8 cellular contexts compared by ENCODE assay signal in the genomic region with DNA sequence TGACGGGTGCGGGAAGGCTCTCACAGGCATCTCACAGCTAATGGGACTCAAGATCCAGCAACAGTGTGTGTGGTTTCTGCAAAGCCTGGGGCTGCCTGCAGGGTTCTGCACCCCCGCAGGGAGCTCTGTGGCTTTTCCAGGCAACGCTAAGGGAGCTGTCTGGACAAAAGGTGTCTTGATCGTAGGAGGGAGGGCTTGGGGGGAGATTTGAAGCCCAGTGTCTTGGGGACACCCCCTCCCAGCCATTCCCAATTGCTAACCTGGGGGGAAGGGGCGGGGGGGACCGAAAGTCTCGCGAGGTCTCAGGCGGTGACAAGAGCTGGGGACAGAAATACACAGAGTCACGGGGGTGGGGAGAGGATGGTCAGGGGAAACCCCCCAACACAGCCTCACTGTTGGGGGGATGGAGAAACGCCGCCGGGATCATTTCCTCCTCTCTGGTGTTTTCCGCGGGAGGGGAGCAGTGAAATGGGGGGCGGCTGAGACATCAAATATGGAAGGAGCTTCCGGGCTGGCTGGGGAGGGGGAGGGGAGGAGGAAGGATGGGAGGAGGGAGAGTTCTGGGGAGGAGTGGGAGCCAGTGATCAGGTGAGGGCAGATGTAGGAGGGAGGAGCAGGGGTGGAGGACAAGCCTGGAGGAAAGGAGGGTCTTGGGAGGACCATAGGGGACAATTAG. TPM values are rescaled to one million over a fixed set of nuclear protein-coding genes. Genes with fewer than 3 reads are reported as not detected.
DNase-seq lines count a peak whose midpoint lies in the region; ATAC-seq and TF ChIP-seq lines count a peak whose summit lies in the region.

No MANE protein-coding gene starts in this region.

- DNase-seq in NCI-H1417 (lab: John Stamatoyannopoulos, UW), result peak; percentile 52 to 82 (median 75)
- DNase-seq in NCI-H1417 treated with DMSO at 0.1 percent for 48 hours (lab: John Stamatoyannopoulos, UW), result no peak
- peak; percentile 54 for DNase-seq in NCI-H1105 (lab: John Stamatoyannopoulos, UW)
- DNase-seq in activated naive CD4-positive, alpha-beta T cell treated with anti-CD3 and anti-CD28 coated beads, Interleukin-2, amount 10 ng/mL, durations not matched to agents 7 days and 5 days, result peak; percentile 37
- DNase-seq in neuronal stem cell (ENCODE audit: low spot score), result no peak
- no peak for DNase-seq in COLO829 (ENCODE audit: low spot score)

- no peaks in the 10 kb centered on the region for H3K79me1 ChIP-seq in neuronal stem cell (ENCODE audit: low read depth, low read length)

- H3K4me3 ChIP-seq in neuronal stem cell (ENCODE audit: low read length in 2 of 2), result peak overlapping the region; percentile 56 to 75

- peaks cover 5 to 17% of the 10 kb centered on the region in 2 donors for H3K4me1 ChIP-seq in neuronal stem cell (ENCODE audit: control insufficient read depth in 2 of 2, insufficient read depth in 1 of 2, low read depth in 1 of 2, low read length in 2 of 2)

- peaks cover 10% of the 10 kb centered on the region for H3K4me1 Mint-ChIP-seq in activated naive CD4-positive, alpha-beta T cell treated with anti-CD3 and anti-CD28 coated beads, Interleukin-2, amount 10 ng/mL, durations not matched to agents 7 days and 5 days

- no peaks in the 10 kb centered on the region for H3K36me3 Mint-ChIP-seq in activated naive CD4-positive, alpha-beta T cell treated with anti-CD3 and anti-CD28 coated beads, Interleukin-2, amount 10 ng/mL, durations not matched to agents 7 days and 5 days

- peaks cover 3 to 35% (median 25%) of the 10 kb centered on the region in 3 experiments for H3K27me3 ChIP-seq in neuronal stem cell (ENCODE audit: control insufficient read depth in 3 of 3, insufficient read depth in 3 of 3, low read depth in 1 of 3, low read length in 3 of 3)

- peak overlapping the region; percentile 37 for H2BK15ac ChIP-seq in neuronal stem cell (ENCODE audit: low read length)

- no peak for TF ChIP-seq POLR2A in GM18505 (IDR thresholded peaks at IDR 0.05; ENCODE audit: borderline replicate concordance, extremely low read depth, insufficient read depth, insufficient read length)

- ATAC-seq in GM18505 (IDR thresholded peaks at IDR 0.05; ENCODE audit: unreplicated experiment) (no peak), GM18517 (IDR thresholded peaks at IDR 0.05; ENCODE audit: unreplicated experiment) (no peak)

- peak overlapping the region; percentile 20 for H4K8ac ChIP-seq in neuronal stem cell (ENCODE audit: low read depth, low read length)

- peak overlapping the region; percentile 9 for H2BK120ac ChIP-seq in neuronal stem cell (ENCODE audit: low read depth, low read length)

- H3K36me3 ChIP-seq in neuronal stem cell (replicated peaks in 1 of 2; ENCODE audit: control insufficient read depth in 2 of 2, insufficient read depth in 2 of 2, low read length in 2 of 2), result no peaks in the 10 kb centered on the region

- H3K18ac ChIP-seq in neuronal stem cell (ENCODE audit: low read length), result peak overlapping the region; percentile 92

- H4K91ac ChIP-seq in neuronal stem cell (ENCODE audit: low read depth, low read length, poor library complexity), result no peak overlapping the region

- no peak overlapping the region for H2AK5ac ChIP-seq in neuronal stem cell (ENCODE audit: low read depth, low read length)

- H2BK5ac ChIP-seq in neuronal stem cell (ENCODE audit: low read length), result peak overlapping the region; percentile 35

- WGBS in neuronal stem cell (ENCODE audit: extremely low coverage in 2 of 2, insufficient read length in 2 of 2, insufficient replicate concordance in 1 of 2), 2 donors, result no CpG with 5 or more reads among the region's 18 CpGs

- H2AFZ ChIP-seq in neuronal stem cell (ENCODE audit: low read length), result peak overlapping the region; percentile 94

- H3K9ac ChIP-seq in neuronal stem cell (ENCODE audit: low read depth, low read length, poor library complexity), result peak overlapping the region; percentile 44

- H3K14ac ChIP-seq in neuronal stem cell (ENCODE audit: low read length), result no peak overlapping the region

- H3K27me3 Mint-ChIP-seq in activated naive CD4-positive, alpha-beta T cell treated with anti-CD3 and anti-CD28 coated beads, Interleukin-2, amount 10 ng/mL, durations not matched to agents 7 days and 5 days, result peaks cover 76% of the 10 kb centered on the region

- peak overlapping the region; percentile 93 for H3K4me2 ChIP-seq in neuronal stem cell (ENCODE audit: insufficient read depth, low read length, poor library complexity, severe bottlenecking)

- no peak overlapping the region for H2BK12ac ChIP-seq in neuronal stem cell (ENCODE audit: low read length)

- H3K4ac ChIP-seq in neuronal stem cell (ENCODE audit: low read length), result no peak overlapping the region

- H3K27ac Mint-ChIP-seq in activated naive CD4-positive, alpha-beta T cell treated with anti-CD3 and anti-CD28 coated beads, Interleukin-2, amount 10 ng/mL, durations not matched to agents 7 days and 5 days, result no peak overlapping the region

- CTCF ChIA-PET in activated naive CD4-positive, alpha-beta T cell treated with anti-CD3 and anti-CD28 coated beads, Interleukin-2, amount 10 ng/mL, durations not matched to agents 7 days and 5 days (lab: Charles Lee), result interaction anchor here (0.7 to 1.2 kb wide), 2 partner anchors 12 to 41 kb away, joined by 3 to 4 read pairs; no protein-coding TSS in a partner anchor

- peak overlapping the region; percentile 73 for H3K27ac ChIP-seq in neuronal stem cell (replicated peaks; ENCODE audit: low read length)

- no peaks in the 10 kb centered on the region for H3K9me3 ChIP-seq in neuronal stem cell (replicated peaks in 1 of 2; ENCODE audit: control insufficient read depth in 2 of 2, insufficient read depth in 1 of 2, low read depth in 1 of 2, low read length in 2 of 2)

- H3K9me3 Mint-ChIP-seq in activated naive CD4-positive, alpha-beta T cell treated with anti-CD3 and anti-CD28 coated beads, Interleukin-2, amount 10 ng/mL, durations not matched to agents 7 days and 5 days, result no peaks in the 10 kb centered on the region

- no peak overlapping the region for H3K23ac ChIP-seq in neuronal stem cell (ENCODE audit: low read depth, low read length, poor library complexity)

- H3K4me3 Mint-ChIP-seq in activated naive CD4-positive, alpha-beta T cell treated with anti-CD3 and anti-CD28 coated beads, Interleukin-2, amount 10 ng/mL, durations not matched to agents 7 days and 5 days, result peak overlapping the region; percentile 55

RNA-seq across cellular contexts. Expression of gene KCNC3, which starts 13.3 kb away (rescaled TPM):
- 6.8 TPM for polyA plus RNA-seq in neuronal stem cell (2013, experiment 1 of 2)
- polyA plus RNA-seq in neuronal stem cell (2013, experiment 2 of 2), result 6.9 TPM

RNA-seq across cellular contexts. Expression of gene NAPSA, which starts 49.5 kb away (rescaled TPM):
- polyA plus RNA-seq in neuronal stem cell (2013, experiment 1 of 2), result 0.84 TPM
- polyA plus RNA-seq in neuronal stem cell (2013, experiment 2 of 2), result 0.72 TPM

Comparison
In these comparisons a context has a peak if more than half of its experiments do, and no peak if none do; other contexts are left out.
1. DNase-seq: peak in NCI-H1417 (3 of 3), NCI-H1105 (single experiment) and activated naive CD4-positive, alpha-beta T cell treated with anti-CD3 and anti-CD28 coated beads, Interleukin-2, amount 10 ng/mL, durations not matched to agents 7 days and 5 days (single experiment); none in NCI-H1417 treated with DMSO at 0.1 percent for 48 hours (single experiment), neuronal stem cell (single experiment) and COLO829 (single experiment).